7 cellular contexts compared by ENCODE assay signal in the genomic region with DNA sequence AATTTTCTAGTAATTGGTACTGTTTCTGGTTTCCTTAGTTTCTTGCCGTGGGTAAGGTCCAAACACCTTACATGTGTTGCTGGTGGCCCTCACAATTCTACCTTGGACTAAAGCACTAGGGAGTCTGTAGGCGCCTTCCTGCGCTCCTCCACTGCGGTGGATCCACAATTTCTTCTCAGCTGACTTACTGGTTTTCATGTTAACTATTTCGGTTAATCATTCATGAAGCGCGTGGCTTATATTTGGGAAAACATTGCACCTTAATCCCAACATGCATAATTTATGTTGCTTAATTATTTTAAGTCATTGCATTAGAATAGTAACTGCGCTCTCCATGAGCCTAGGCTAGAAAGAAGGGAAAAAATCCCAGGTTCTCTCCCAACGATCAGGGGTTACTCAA. TPM values are rescaled to one million over a fixed set of nuclear protein-coding genes. Genes with fewer than 3 reads are reported as not detected.
DNase-seq lines count a peak whose midpoint lies in the region; ATAC-seq and TF ChIP-seq lines count a peak whose summit lies in the region.

No MANE protein-coding gene starts in this region.

- peak overlapping the region; percentile 95 for H3K4me3 ChIP-seq in HEK293 (ENCODE audit: low read depth, low read length)
- H3K4me3 ChIP-seq in SJSA1, result peak overlapping the region; percentile 91
- peak overlapping the region; percentile 82 for H3K4me3 ChIP-seq in fibroblast of mammary gland (ENCODE audit: control insufficient read depth, low read depth, low read length)
- H3K4me3 ChIP-seq in prostate gland, result peak overlapping the region; percentile 73 to 99

- 9% methylated on average over 9 of the region's 9 CpGs for WGBS in prostate gland

- H3K36me3 ChIP-seq in HEK293 (ENCODE audit: control insufficient read depth in 2 of 2, insufficient read depth in 1 of 2, low read length in 2 of 2), result no peaks in the 10 kb centered on the region
- H3K36me3 ChIP-seq in SJSA1, result peaks cover 22% of the 10 kb centered on the region
- no peaks in the 10 kb centered on the region for H3K36me3 ChIP-seq in prostate gland

- intact Hi-C loops in prostate gland (cut with DNase I), result loop anchor here (2.0 to 5.0 kb wide), 3 partner anchors 59 to 238 kb away; a partner anchor contains a TSS

- H3K27me3 ChIP-seq in SJSA1 (replicated peaks), result peaks cover 20% of the 10 kb centered on the region
- no peaks in the 10 kb centered on the region for H3K27me3 ChIP-seq in prostate gland (replicated peaks; ENCODE audit: insufficient read depth)

- TF ChIP-seq POLR2A in prostate gland (IDR thresholded peaks at IDR 0.05), result no peak

- TF ChIP-seq CTCF in HEK293 (tag by site-specific recombination; IDR thresholded peaks at IDR 0.05) (no peak), fibroblast of mammary gland (conservative IDR thresholded peaks at IDR 0.05; ENCODE audit: control insufficient read depth, insufficient read depth, low read depth, low read length) (no peak), prostate gland (IDR thresholded peaks at IDR 0.05) (no peak)

- no peaks in the 10 kb centered on the region for H3K9me3 ChIP-seq in HEK293 (ENCODE audit: control insufficient read depth, insufficient read depth, low read depth, low read length)
- H3K9me3 ChIP-seq in SJSA1 (replicated peaks), result no peaks in the 10 kb centered on the region
- H3K9me3 ChIP-seq in prostate gland, result no peaks in the 10 kb centered on the region

- H3K4me1 ChIP-seq in HEK293 (ENCODE audit: control insufficient read depth, insufficient read depth, low read length) (no peaks in the 10 kb centered on the region), SJSA1 (replicated peaks) (peaks cover 18% of the 10 kb centered on the region), prostate gland (replicated peaks) (peaks cover 3% of the 10 kb centered on the region)

- POLR2A ChIA-PET in HEK293 (lab: Yijun Ruan, JAX), result no interaction called here

- no peak for DNase-seq in SJSA1 (ENCODE audit: low read depth in 1 of 2, low spot score in 2 of 2)
- DNase-seq in fibroblast of mammary gland (ENCODE audit: low read depth), result peak; percentile 24
- DNase-seq in prostate gland (ENCODE audit: low spot score), result no peak
- no peak for DNase-seq in occipital lobe (lab: John Stamatoyannopoulos, UW)
- no peak for DNase-seq in NCI-H2081 treated with DMSO at 0.1 percent for 48 hours (lab: John Stamatoyannopoulos, UW)

- H3K27ac ChIP-seq in HEK293 (ENCODE audit: extremely low read depth, low read depth, low read length) (peak overlapping the region; percentile 86), SJSA1 (peak overlapping the region; percentile 88), prostate gland (peak overlapping the region; percentile 92 to 96)

- no peak for ATAC-seq in GM21717 (IDR thresholded peaks at IDR 0.05; ENCODE audit: unreplicated experiment)

- CTCF ChIA-PET in HEK293 (lab: Yijun Ruan, JAX), result no interaction called here

TF ChIP-seq in HEK293, 187 proteins besides CTCF, POLR2A, EP300 and RAD21:
- TF ChIP-seq ZNF777 (tag by site-specific recombination; IDR thresholded peaks at IDR 0.05; ENCODE audit: borderline replicate concordance), result no peak
- no peak for TF ChIP-seq SCRT2 (tag by site-specific recombination; IDR thresholded peaks at IDR 0.05)
- no peak for TF ChIP-seq ZNF211 (tag by site-specific recombination; IDR thresholded peaks at IDR 0.05; ENCODE audit: low read depth)
- peak; percentile 73 for TF ChIP-seq ZNF335 (tag by site-specific recombination; conservative IDR thresholded peaks at IDR 0.05)
- no peak for TF ChIP-seq ZNF677 (tag by site-specific recombination; IDR thresholded peaks at IDR 0.05)

RNA-seq across cellular contexts. Expression of a gene that starts 37.7 kb away (rescaled TPM):
- total RNA-seq in SJSA1 (2014; rRNA removed; shearing (Covaris generic)), result 55.3 and 72.5 TPM in 2 replicates
- 10 to 100 TPM; 57.9 to 97.3 TPM for total RNA-seq in prostate gland
- 157 TPM for total RNA-seq in occipital lobe
